In genomic region chr17:82948081-82948511, GRCh38 we compare ENCODE assay signal across 24 cellular contexts.
A peak's percentile ranks its signal among the peaks of the same experiment; 100 is the strongest.
DNase-seq lines count a peak whose midpoint lies in the region; ATAC-seq and TF ChIP-seq lines count a peak whose summit lies in the region.
"Had no signal": no experiment of that assay in that cellular context is flagged by ENCODE, and none has a peak within 500 bp of the region (broad histone marks: within the 10 kb centered on the region; RNA-seq: fewer than 3 reads in every experiment).

No MANE protein-coding gene starts in this region.

- peak overlapping the region; percentile 3 for H2AK5ac ChIP-seq in neuronal stem cell (ENCODE audit: low read depth, low read length)

- intact Hi-C loops in cardiac septum (cut with DNase I) = no loop called here
- intact Hi-C loops in left ventricle myocardium superior (cut with micrococcal nuclease) = no loop called here
- intact Hi-C loops in uterus (cut with DNase I; ENCODE audit: low total_unique reads) = no loop called here

- CTCF ChIA-PET in activated CD4-positive, alpha-beta T cell treated with anti-CD3 and anti-CD28 coated beads, Interleukin-2, amount 10 ng/mL, durations not matched to agents 7 days and 5 days (lab: Charles Lee) = no interaction called here

- peak; percentile 36 for DNase-seq in cardiac septum (ENCODE audit: low spot score)
- DNase-seq in left ventricle myocardium superior = no peak
- DNase-seq in endothelial cell (ENCODE audit: low spot score) = no peak
- DNase-seq in neuronal stem cell (ENCODE audit: low spot score) = no peak
- peak; percentile 7 to 10 for DNase-seq in uterus
- DNase-seq in activated CD4-positive, alpha-beta T cell treated with anti-CD3 and anti-CD28 coated beads, Interleukin-2, amount 10 ng/mL, durations not matched to agents 7 days and 5 days = no peak
- DNase-seq in HPDE6-E6E7 (ENCODE audit: extremely low spot score) = no peak
- no peak for DNase-seq in effector CD8-positive, alpha-beta T cell (lab: John Stamatoyannopoulos, UW)
- DNase-seq: activated CD4-positive, alpha-beta T cell treated with anti-CD3 and anti-CD28 coated beads, Interleukin-2, amount 10 ng/mL, durations not matched to agents 24 days and 14 days; amniotic stem cell; COR-L47; DND-41; hippocampal formation; immature natural killer cell; NCI-H1092; NCI-H187; NCI-H2227 treated with DMSO at 0.1 percent for 48 hours; nephron progenitor cell; substantia nigra had no signal

- H4K91ac ChIP-seq in neuronal stem cell (ENCODE audit: low read depth, low read length, poor library complexity) = peak overlapping the region; percentile 40

- H2BK120ac ChIP-seq in neuronal stem cell (ENCODE audit: low read depth, low read length) = no peak overlapping the region

- H3K4me3 ChIP-seq in neuronal stem cell (ENCODE audit: low read length in 2 of 2) (no peak overlapping the region), uterus (no peak overlapping the region)
- H3K4me3 ChIP-seq: BLaER1 treated with 17β-estradiol and CSF1 and Interleukin-3, amounts not matched to agents 10 nM and 100 nM; gastroesophageal sphincter; SK-N-MC; skin epidermis had no signal

- TF ChIP-seq POLR2A in uterus (IDR thresholded peaks at IDR 0.05) = no peak

- peaks cover 17% of the 10 kb centered on the region for H3K27me3 Mint-ChIP-seq in endothelial cell (ENCODE audit: unreplicated experiment)
- no peaks in the 10 kb centered on the region for H3K27me3 Mint-ChIP-seq in activated CD4-positive, alpha-beta T cell treated with anti-CD3 and anti-CD28 coated beads, Interleukin-2, amount 10 ng/mL, durations not matched to agents 7 days and 5 days
- H3K27me3 Mint-ChIP-seq: activated CD4-positive, alpha-beta T cell treated with anti-CD3 and anti-CD28 coated beads, Interleukin-2, amount 10 ng/mL, durations not matched to agents 24 days and 14 days had no signal

- no peak overlapping the region for H3K9ac ChIP-seq in neuronal stem cell (ENCODE audit: low read depth, low read length, poor library complexity)
- H3K9ac ChIP-seq: BLaER1 treated with 17β-estradiol and CSF1 and Interleukin-3, amounts not matched to agents 10 nM and 100 nM had no signal

- no peak for ATAC-seq in left ventricle myocardium superior
- ATAC-seq: gastroesophageal sphincter had no signal

- POLR2A ChIA-PET in activated CD4-positive, alpha-beta T cell treated with anti-CD3 and anti-CD28 coated beads, Interleukin-2, amount 10 ng/mL, durations not matched to agents 7 days and 5 days (lab: Charles Lee) = no interaction called here

- peaks cover 72% of the 10 kb centered on the region for H3K36me3 Mint-ChIP-seq in endothelial cell (ENCODE audit: low read depth, unreplicated experiment)
- H3K36me3 Mint-ChIP-seq in activated CD4-positive, alpha-beta T cell treated with anti-CD3 and anti-CD28 coated beads, Interleukin-2, amount 10 ng/mL, durations not matched to agents 7 days and 5 days (ENCODE audit: low read depth) = peaks cover 74% of the 10 kb centered on the region

- H3K36me3 ChIP-seq in neuronal stem cell (replicated peaks in 1 of 2; ENCODE audit: control insufficient read depth in 2 of 2, insufficient read depth in 2 of 2, low read length in 2 of 2) = peaks cover 35 to 84% of the 10 kb centered on the region in 2 donors
- H3K36me3 ChIP-seq in uterus = no peaks in the 10 kb centered on the region

- WGBS in neuronal stem cell (ENCODE audit: extremely low coverage in 2 of 2, insufficient read length in 2 of 2, insufficient replicate concordance in 1 of 2), 2 donors = no CpG with 5 or more reads among the region's 18 CpGs

- H3K23ac ChIP-seq in neuronal stem cell (ENCODE audit: low read depth, low read length, poor library complexity) = no peak overlapping the region

- no peaks in the 10 kb centered on the region for H3K4me1 ChIP-seq in neuronal stem cell (ENCODE audit: control insufficient read depth in 2 of 2, insufficient read depth in 1 of 2, low read depth in 1 of 2, low read length in 2 of 2)
- no peaks in the 10 kb centered on the region for H3K4me1 ChIP-seq in uterus
- H3K4me1 ChIP-seq: BLaER1 treated with 17β-estradiol and CSF1 and Interleukin-3, amounts not matched to agents 10 nM and 100 nM; gastroesophageal sphincter had no signal

- no peak overlapping the region for H3K27ac Mint-ChIP-seq in endothelial cell (ENCODE audit: unreplicated experiment)
- no peak overlapping the region for H3K27ac Mint-ChIP-seq in activated CD4-positive, alpha-beta T cell treated with anti-CD3 and anti-CD28 coated beads, Interleukin-2, amount 10 ng/mL, durations not matched to agents 7 days and 5 days
- H3K27ac Mint-ChIP-seq: activated CD4-positive, alpha-beta T cell treated with anti-CD3 and anti-CD28 coated beads, Interleukin-2, amount 10 ng/mL, durations not matched to agents 24 days and 14 days; activated T-helper 2 cell treated with anti-CD3 and anti-CD28 coated beads, Interferon-gamma antibody, Interleukin-2, Interleukin-4, amounts not matched to agents 10 μg/mL and 5 μg/mL and 100 μg/mL, durations not matched to agents 14 hours and 24 hours and 36 hours; nephron progenitor cell had no signal

- no peak overlapping the region for H2BK15ac ChIP-seq in neuronal stem cell (ENCODE audit: low read length)

- no peak overlapping the region for H3K4me2 ChIP-seq in neuronal stem cell (ENCODE audit: insufficient read depth, low read length, poor library complexity, severe bottlenecking)
- H3K4me2 ChIP-seq: BLaER1 treated with 17β-estradiol and CSF1 and Interleukin-3, amounts not matched to agents 10 nM and 100 nM had no signal

- no peak for TF ChIP-seq CTCF in endothelial cell (IDR thresholded peaks at IDR 0.05; ENCODE audit: unreplicated experiment)
- TF ChIP-seq CTCF in uterus (IDR thresholded peaks at IDR 0.05) = no peak

- no peaks in the 10 kb centered on the region for H3K27me3 ChIP-seq in neuronal stem cell (ENCODE audit: control insufficient read depth in 3 of 3, insufficient read depth in 3 of 3, low read depth in 1 of 3, low read length in 3 of 3)
- H3K27me3 ChIP-seq in uterus = no peaks in the 10 kb centered on the region
- H3K27me3 ChIP-seq: BLaER1 treated with 17β-estradiol and CSF1 and Interleukin-3, amounts not matched to agents 10 nM and 100 nM; gastroesophageal sphincter had no signal

- H3K9me3 ChIP-seq in neuronal stem cell (replicated peaks in 1 of 2; ENCODE audit: control insufficient read depth in 2 of 2, insufficient read depth in 1 of 2, low read depth in 1 of 2, low read length in 2 of 2) = peaks cover 69 to 94% of the 10 kb centered on the region in 2 donors
- H3K9me3 ChIP-seq in uterus = peaks cover 0 to 22% of the 10 kb centered on the region in 2 donors

- H2AFZ ChIP-seq in neuronal stem cell (ENCODE audit: low read length) = no peak overlapping the region

- peaks cover 2% of the 10 kb centered on the region for H3K79me1 ChIP-seq in neuronal stem cell (ENCODE audit: low read depth, low read length)

- no peak overlapping the region for H3K27ac ChIP-seq in neuronal stem cell (replicated peaks; ENCODE audit: low read length)
- no peak overlapping the region for H3K27ac ChIP-seq in uterus
- H3K27ac ChIP-seq: BLaER1 treated with 17β-estradiol and CSF1 and Interleukin-3, amounts not matched to agents 10 nM and 100 nM; gastroesophageal sphincter; SK-N-MC; skin epidermis had no signal

- H3K4ac ChIP-seq in neuronal stem cell (ENCODE audit: low read length) = no peak overlapping the region

- peak overlapping the region; percentile 24 for H3K4me3 Mint-ChIP-seq in endothelial cell (ENCODE audit: unreplicated experiment)
- H3K4me3 Mint-ChIP-seq in activated CD4-positive, alpha-beta T cell treated with anti-CD3 and anti-CD28 coated beads, Interleukin-2, amount 10 ng/mL, durations not matched to agents 7 days and 5 days = no peak overlapping the region
- H3K4me3 Mint-ChIP-seq: activated CD4-positive, alpha-beta T cell treated with anti-CD3 and anti-CD28 coated beads, Interleukin-2, amount 10 ng/mL, durations not matched to agents 24 days and 14 days; immature natural killer cell; nephron progenitor cell had no signal

- peaks cover 57% of the 10 kb centered on the region for H3K9me3 Mint-ChIP-seq in endothelial cell (ENCODE audit: unreplicated experiment)
- peaks cover 49% of the 10 kb centered on the region for H3K9me3 Mint-ChIP-seq in activated CD4-positive, alpha-beta T cell treated with anti-CD3 and anti-CD28 coated beads, Interleukin-2, amount 10 ng/mL, durations not matched to agents 7 days and 5 days

- H3K18ac ChIP-seq in neuronal stem cell (ENCODE audit: low read length) = no peak overlapping the region

- H3K4me1 Mint-ChIP-seq in endothelial cell (ENCODE audit: unreplicated experiment) = no peaks in the 10 kb centered on the region
- H3K4me1 Mint-ChIP-seq in activated CD4-positive, alpha-beta T cell treated with anti-CD3 and anti-CD28 coated beads, Interleukin-2, amount 10 ng/mL, durations not matched to agents 7 days and 5 days = no peaks in the 10 kb centered on the region
- H3K4me1 Mint-ChIP-seq: activated CD4-positive, alpha-beta T cell treated with anti-CD3 and anti-CD28 coated beads, Interleukin-2, amount 10 ng/mL, durations not matched to agents 24 days and 14 days; immature natural killer cell; nephron progenitor cell had no signal

- no peak overlapping the region for H2BK12ac ChIP-seq in neuronal stem cell (ENCODE audit: low read length)

- H2BK5ac ChIP-seq in neuronal stem cell (ENCODE audit: low read length) = no peak overlapping the region

- no peak overlapping the region for H4K8ac ChIP-seq in neuronal stem cell (ENCODE audit: low read depth, low read length)

- no peak overlapping the region for H3K14ac ChIP-seq in neuronal stem cell (ENCODE audit: low read length)

Comparison
In these comparisons a context has a peak if more than half of its experiments do, and no peak if none do; other contexts are left out.
1. DNase-seq: peak in cardiac septum (single experiment) and uterus (2 of 2); none in left ventricle myocardium superior (single experiment), endothelial cell (single experiment), neuronal stem cell (single experiment), activated CD4-positive, alpha-beta T cell treated with anti-CD3 and anti-CD28 coated beads, Interleukin-2, amount 10 ng/mL, durations not matched to agents 7 days and 5 days (single experiment), HPDE6-E6E7 (single experiment) and effector CD8-positive, alpha-beta T cell (single experiment).